10 cellular contexts compared by ENCODE assay signal in genomic region chr7:94907026-94907419, GRCh38. TPM values are rescaled to one million over a fixed set of nuclear protein-coding genes. Genes with fewer than 3 reads are reported as not detected.
DNase-seq lines count a peak whose midpoint lies in the region; ATAC-seq and TF ChIP-seq lines count a peak whose summit lies in the region.
"Had no signal": no experiment of that assay in that cellular context is flagged by ENCODE, and none has a peak within 500 bp of the region (broad histone marks: within the 10 kb centered on the region; RNA-seq: fewer than 3 reads in every experiment).

No MANE protein-coding gene starts in this region.

- H3K27me3 ChIP-seq in BE2C, result peaks cover 46% of the 10 kb centered on the region
- no peaks in the 10 kb centered on the region for H3K27me3 ChIP-seq in Peyer's patch
- no peaks in the 10 kb centered on the region for H3K27me3 ChIP-seq in right atrium auricular region
- H3K27me3 ChIP-seq in ovary, result no peaks in the 10 kb centered on the region

- intact Hi-C loops in ovary (cut with DNase I), result no loop called here

- H3K4me3 ChIP-seq in BE2C (ENCODE audit: low read depth, low read length), result 0 out of 2 replicates have a peak overlapping the region, but pooled peaks have one; percentile 12
- peak overlapping the region; percentile 36 to 78 (median 52) for H3K4me3 ChIP-seq in Peyer's patch
- H3K4me3 ChIP-seq in right atrium auricular region, result peak overlapping the region in 1 of 2 donors; percentile 56
- no peak overlapping the region for H3K4me3 ChIP-seq in ovary

- DNase-seq in BE2C, result no peak
- DNase-seq in Peyer's patch, result no peak
- DNase-seq in right atrium auricular region (ENCODE audit: low spot score), result no peak
- no peak for DNase-seq in ovary
- DNase-seq in stimulated activated naive CD4-positive, alpha-beta T cell (lab: John Stamatoyannopoulos, UW), result no peak
- DNase-seq in NOMO-1 (lab: John Stamatoyannopoulos, UW; ENCODE audit: unreplicated experiment in 2 of 2), result no peak
- DNase-seq in DMS114 treated with DMSO at 0.1 percent for 48 hours (lab: John Stamatoyannopoulos, UW; ENCODE audit: unreplicated experiment), result no peak
- DNase-seq: activated CD8-positive, alpha-beta T cell treated with anti-CD3 and anti-CD28 coated beads for 36 hours; effector memory CD4-positive, alpha-beta T cell had no signal

- TF ChIP-seq CTCF in BE2C (IDR thresholded peaks at IDR 0.05; ENCODE audit: low read depth, low read length), result no peak
- TF ChIP-seq CTCF in Peyer's patch (IDR thresholded peaks at IDR 0.05), result no peak
- no peak for TF ChIP-seq CTCF in right atrium auricular region (IDR thresholded peaks at IDR 0.05)
- TF ChIP-seq CTCF in ovary (IDR thresholded peaks at IDR 0.05), result no peak

- no peaks in the 10 kb centered on the region for H3K4me1 ChIP-seq in BE2C
- peaks cover 0 to 4% (median 0%) of the 10 kb centered on the region in 4 donors for H3K4me1 ChIP-seq in Peyer's patch
- peaks cover 0 to 5% of the 10 kb centered on the region in 2 donors for H3K4me1 ChIP-seq in right atrium auricular region
- peaks cover 3% of the 10 kb centered on the region for H3K4me1 ChIP-seq in ovary (ENCODE audit: insufficient read depth)

- no peak for TF ChIP-seq EP300 in ovary (IDR thresholded peaks at IDR 0.05)

- ATAC-seq in GM21515 (IDR thresholded peaks at IDR 0.05; ENCODE audit: unreplicated experiment), result no peak
- ATAC-seq: activated CD8-positive, alpha-beta T cell treated with anti-CD3 and anti-CD28 coated beads for 36 hours had no signal

- no peaks in the 10 kb centered on the region for H3K36me3 ChIP-seq in BE2C
- H3K36me3 ChIP-seq in Peyer's patch, result no peaks in the 10 kb centered on the region
- no peaks in the 10 kb centered on the region for H3K36me3 ChIP-seq in right atrium auricular region
- H3K36me3 ChIP-seq in ovary, result no peaks in the 10 kb centered on the region

- WGBS in ovary, 3 donors, result 74 to 88% (median 85%) methylated on average over 5 of the region's 5 CpGs

- TF ChIP-seq POLR2A in Peyer's patch (IDR thresholded peaks at IDR 0.05) (no peak), ovary (IDR thresholded peaks at IDR 0.05) (no peak)

- H3K27ac ChIP-seq in Peyer's patch (peak overlapping the region; percentile 43 to 68 (median 54)), right atrium auricular region (peak overlapping the region; percentile 64 to 74), ovary (peak overlapping the region; percentile 66 to 73)

- H3K9me3 ChIP-seq in BE2C, result no peaks in the 10 kb centered on the region
- no peaks in the 10 kb centered on the region for H3K9me3 ChIP-seq in Peyer's patch
- no peaks in the 10 kb centered on the region for H3K9me3 ChIP-seq in right atrium auricular region
- no peaks in the 10 kb centered on the region for H3K9me3 ChIP-seq in ovary

RNA-seq across cellular contexts. Expression of gene PPP1R9A, which starts 0.4 kb away (rescaled TPM):
- polyA plus RNA-seq in BE2C (2012; ENCODE audit: insufficient read depth, insufficient read length, low read depth), result 0.43 TPM
- total RNA-seq in Peyer's patch (10 to 100 TPM in 3 of 4 donors, 1 to 10 TPM in 1; 4.7 to 23.9 (median 11.8) TPM), right atrium auricular region (10 to 100 TPM; 23.3 to 23.4 TPM), ovary (10 to 100 TPM in 5 of 7 donors, 1 to 10 TPM in 2; 6.6 to 32.2 (median 14.5) TPM)
- polyA plus RNA-seq in ovary, result 1 to 10 TPM; 2.4 to 4.3 TPM
